In genomic region chr18:76441668-76442412, GRCh38 we compare ENCODE assay signal across 22 cellular contexts. TPM values are rescaled to one million over a fixed set of nuclear protein-coding genes. Genes with fewer than 3 reads are reported as not detected.
DNase-seq lines count a peak whose midpoint lies in the region; ATAC-seq and TF ChIP-seq lines count a peak whose summit lies in the region.
"Had no signal": no experiment of that assay in that cellular context is flagged by ENCODE, and none has a peak within 500 bp of the region (broad histone marks: within the 10 kb centered on the region; RNA-seq: fewer than 3 reads in every experiment).

No MANE protein-coding gene starts in this region.

- no peaks in the 10 kb centered on the region for H3K36me3 Mint-ChIP-seq in activated CD8-positive, alpha-beta memory T cell treated with anti-CD3 and anti-CD28 coated beads, Interleukin-2, amount 10 ng/mL, durations not matched to agents 7 days and 5 days
- no peaks in the 10 kb centered on the region for H3K36me3 Mint-ChIP-seq in natural killer cell treated with Interleukin-12 subunit alpha and Interleukin-12 subunit beta and Interleukin-15 and Interleukin-18, amount 100 ng/mL, for 72 hours
- H3K36me3 Mint-ChIP-seq in natural killer cell: no peaks in the 10 kb centered on the region
- H3K36me3 Mint-ChIP-seq in endodermal cell (ENCODE audit: low read depth): peaks cover 15% of the 10 kb centered on the region

- H3K9me3 Mint-ChIP-seq in activated CD8-positive, alpha-beta memory T cell treated with anti-CD3 and anti-CD28 coated beads, Interleukin-2, amount 10 ng/mL, durations not matched to agents 7 days and 5 days (ENCODE audit: low read depth): no peaks in the 10 kb centered on the region
- no peaks in the 10 kb centered on the region for H3K9me3 Mint-ChIP-seq in natural killer cell treated with Interleukin-12 subunit alpha and Interleukin-12 subunit beta and Interleukin-15 and Interleukin-18, amount 100 ng/mL, for 72 hours
- H3K9me3 Mint-ChIP-seq in natural killer cell (no peaks in the 10 kb centered on the region), endodermal cell (no peaks in the 10 kb centered on the region)

- CTCF ChIA-PET in activated CD8-positive, alpha-beta memory T cell treated with anti-CD3 and anti-CD28 coated beads, Interleukin-2, amount 10 ng/mL, durations not matched to agents 7 days and 5 days (lab: Charles Lee): no interaction called here

- H3K4me3 ChIP-seq in endodermal cell (ENCODE audit: low read length): no peak overlapping the region
- no peak overlapping the region for H3K4me3 ChIP-seq in lower lobe of right lung
- H3K4me3 ChIP-seq: K562, MG63, Peyer's patch, SJCRH30 had no signal

- H3K27ac ChIP-seq in endodermal cell (ENCODE audit: low read depth, low read length) (no peak overlapping the region), lower lobe of right lung (no peak overlapping the region)
- H3K27ac ChIP-seq: C4-2B, Peyer's patch, SJCRH30 had no signal

- no peaks in the 10 kb centered on the region for H3K27me3 Mint-ChIP-seq in activated CD8-positive, alpha-beta memory T cell treated with anti-CD3 and anti-CD28 coated beads, Interleukin-2, amount 10 ng/mL, durations not matched to agents 7 days and 5 days
- no peaks in the 10 kb centered on the region for H3K27me3 Mint-ChIP-seq in natural killer cell treated with Interleukin-12 subunit alpha and Interleukin-12 subunit beta and Interleukin-15 and Interleukin-18, amount 100 ng/mL, for 72 hours
- H3K27me3 Mint-ChIP-seq in natural killer cell (ENCODE audit: low read depth in 2 of 2) (no peaks in the 10 kb centered on the region), endodermal cell (ENCODE audit: insufficient read depth) (no peaks in the 10 kb centered on the region)

- H3K9ac ChIP-seq in endodermal cell (ENCODE audit: extremely low read depth, low read length, poor library complexity, severe bottlenecking): no peak overlapping the region

- H3K27me3 ChIP-seq in endodermal cell (ENCODE audit: control insufficient read depth, insufficient read depth, low read length, poor library complexity, severe bottlenecking) (no peaks in the 10 kb centered on the region), lower lobe of right lung (ENCODE audit: low read depth) (no peaks in the 10 kb centered on the region)
- H3K27me3 ChIP-seq: MG63, Peyer's patch, SJCRH30 had no signal

- TF ChIP-seq CTCF in natural killer cell (IDR thresholded peaks at IDR 0.05) (no peak), endodermal cell (conservative IDR thresholded peaks at IDR 0.05) (no peak), lower lobe of right lung (IDR thresholded peaks at IDR 0.05) (no peak)

- H3K9me3 ChIP-seq in endodermal cell (ENCODE audit: control insufficient read depth, low read length): no peaks in the 10 kb centered on the region
- no peaks in the 10 kb centered on the region for H3K9me3 ChIP-seq in lower lobe of right lung
- H3K9me3 ChIP-seq: MG63, Peyer's patch, SJCRH30 had no signal

- no peaks in the 10 kb centered on the region for H3K4me1 Mint-ChIP-seq in activated CD8-positive, alpha-beta memory T cell treated with anti-CD3 and anti-CD28 coated beads, Interleukin-2, amount 10 ng/mL, durations not matched to agents 7 days and 5 days
- H3K4me1 Mint-ChIP-seq in natural killer cell treated with Interleukin-12 subunit alpha and Interleukin-12 subunit beta and Interleukin-15 and Interleukin-18, amount 100 ng/mL, for 72 hours (ENCODE audit: low read depth in 2 of 2): peaks cover 0 to 23% of the 10 kb centered on the region in 2 donors
- peaks cover 48 to 49% of the 10 kb centered on the region in 2 donors for H3K4me1 Mint-ChIP-seq in natural killer cell
- peaks cover 29% of the 10 kb centered on the region for H3K4me1 Mint-ChIP-seq in endodermal cell

- ATAC-seq in activated CD8-positive, alpha-beta memory T cell treated with anti-CD3 and anti-CD28 coated beads, Interleukin-2, amount 10 ng/mL, durations not matched to agents 7 days and 5 days: no peak
- ATAC-seq in natural killer cell treated with Interleukin-12 subunit alpha and Interleukin-12 subunit beta and Interleukin-15 and Interleukin-18, amount 100 ng/mL, for 72 hours: no peak
- ATAC-seq in natural killer cell: no peak
- ATAC-seq in lower lobe of right lung: no peak

- H3K36me3 ChIP-seq in endodermal cell (ENCODE audit: control insufficient read depth, insufficient read depth, low read length) (peaks cover 32% of the 10 kb centered on the region), lower lobe of right lung (peaks cover 30% of the 10 kb centered on the region)
- H3K36me3 ChIP-seq: MG63, SJCRH30 had no signal

- 95% methylated on average over 45 to 65 of the region's 65 CpGs for WGBS in endodermal cell (ENCODE audit: insufficient coverage in 1 of 2, insufficient read length in 1 of 2), 2 experiments

- intact Hi-C loops in natural killer cell (cut with micrococcal nuclease): no loop called here
- intact Hi-C loops in posterior vena cava (cut with DNase I): loop anchor here in 1 of 2 donors (1.0 kb wide), 1 partner anchor 236 kb away; no protein-coding TSS in a partner anchor
- intact Hi-C loops in lower lobe of right lung (cut with DNase I): no loop called here

- DNase-seq in activated CD8-positive, alpha-beta memory T cell treated with anti-CD3 and anti-CD28 coated beads, Interleukin-2, amount 50 U/mL, for 48 hours: peak; percentile 42
- no peak for DNase-seq in activated CD8-positive, alpha-beta memory T cell treated with anti-CD3 and anti-CD28 coated beads, Interleukin-2, amount 10 ng/mL, durations not matched to agents 7 days and 5 days
- DNase-seq in natural killer cell treated with Interleukin-12 subunit alpha and Interleukin-12 subunit beta and Interleukin-15 and Interleukin-18, amount 100 ng/mL, for 72 hours (ENCODE audit: low spot score): peak; percentile 58
- no peak for DNase-seq in natural killer cell
- DNase-seq in posterior vena cava (ENCODE audit: low spot score): peak; percentile 68
- no peak for DNase-seq in endodermal cell
- no peak for DNase-seq in lower lobe of right lung
- DNase-seq in DMS 273 (lab: John Stamatoyannopoulos, UW; ENCODE audit: unreplicated experiment): no peak
- DNase-seq: AML-193, DMS79, H7, MG63, NCI-H1417, NCI-H1694 treated with DMSO at 0.1 percent for 48 hours, NCI-H2081 treated with DMSO at 0.1 percent for 48 hours, NCI-H2171 treated with DMSO at 0.1 percent for 48 hours, NCI-H524 treated with DMSO at 0.1 percent for 48 hours, NCI-H82, Peyer's patch, SJCRH30 had no signal

- no peak overlapping the region for H3K4me3 Mint-ChIP-seq in activated CD8-positive, alpha-beta memory T cell treated with anti-CD3 and anti-CD28 coated beads, Interleukin-2, amount 10 ng/mL, durations not matched to agents 7 days and 5 days
- no peak overlapping the region for H3K4me3 Mint-ChIP-seq in natural killer cell treated with Interleukin-12 subunit alpha and Interleukin-12 subunit beta and Interleukin-15 and Interleukin-18, amount 100 ng/mL, for 72 hours
- H3K4me3 Mint-ChIP-seq in natural killer cell (no peak overlapping the region), endodermal cell (no peak overlapping the region)

- no peak overlapping the region for H3K27ac Mint-ChIP-seq in activated CD8-positive, alpha-beta memory T cell treated with anti-CD3 and anti-CD28 coated beads, Interleukin-2, amount 10 ng/mL, durations not matched to agents 7 days and 5 days
- no peak overlapping the region for H3K27ac Mint-ChIP-seq in natural killer cell treated with Interleukin-12 subunit alpha and Interleukin-12 subunit beta and Interleukin-15 and Interleukin-18, amount 100 ng/mL, for 72 hours
- H3K27ac Mint-ChIP-seq in natural killer cell (no peak overlapping the region), endodermal cell (no peak overlapping the region)

- H3K4me1 ChIP-seq in endodermal cell (ENCODE audit: control insufficient read depth, insufficient read depth, low read length) (peaks cover 4% of the 10 kb centered on the region), lower lobe of right lung (peaks cover 21% of the 10 kb centered on the region)
- H3K4me1 ChIP-seq: SJCRH30 had no signal

RNA-seq across cellular contexts. Expression of gene ZNF516, which starts 53.2 kb away (rescaled TPM):
- 1 to 10 TPM; 1.5 to 2.0 TPM for total RNA-seq in activated CD8-positive, alpha-beta memory T cell treated with anti-CD3 and anti-CD28 coated beads, Interleukin-2, amount 10 ng/mL, durations not matched to agents 7 days and 5 days
- total RNA-seq in natural killer cell treated with Interleukin-12 subunit alpha and Interleukin-12 subunit beta and Interleukin-15 and Interleukin-18, amount 100 ng/mL, for 72 hours: 10 to 100 TPM; 10.8 to 21.1 TPM
- 10 to 100 TPM; 49.1 to 60.0 (median 52.4) TPM for total RNA-seq in natural killer cell
- 10 to 100 TPM; 24.3 to 32.5 TPM for total RNA-seq in posterior vena cava
- total RNA-seq in endodermal cell: 10 to 100 TPM; 60.2 to 77.9 TPM
- polyA plus RNA-seq in endodermal cell (2013, experiment 1 of 2): 61.3 TPM
- polyA plus RNA-seq in endodermal cell (2013, experiment 2 of 2): 59.9 TPM
- total RNA-seq in lower lobe of right lung: 28.8 TPM

Comparison
In these comparisons a context has a peak if more than half of its experiments do, and no peak if none do; other contexts are left out.
1. DNase-seq: peak in activated CD8-positive, alpha-beta memory T cell treated with anti-CD3 and anti-CD28 coated beads, Interleukin-2, amount 50 U/mL, for 48 hours (single experiment), natural killer cell treated with Interleukin-12 subunit alpha and Interleukin-12 subunit beta and Interleukin-15 and Interleukin-18, amount 100 ng/mL, for 72 hours (single experiment) and posterior vena cava (single experiment); none in activated CD8-positive, alpha-beta memory T cell treated with anti-CD3 and anti-CD28 coated beads, Interleukin-2, amount 10 ng/mL, durations not matched to agents 7 days and 5 days (single experiment), natural killer cell (single experiment), endodermal cell (single experiment), lower lobe of right lung (single experiment) and DMS 273 (single experiment).